ENCODE assay signal across 18 cellular contexts in genomic region chr2:204680576-204680975, GRCh38.
"Had no signal": no experiment of that assay in that cellular context is flagged by ENCODE, and none has a peak within 500 bp of the region (broad histone marks: within the 10 kb centered on the region; RNA-seq: fewer than 3 reads in every experiment).

No MANE protein-coding gene starts in this region.

- H3K27me3 ChIP-seq: esophagus muscularis mucosa, hepatocyte had no signal

- H3K36me3 ChIP-seq: esophagus muscularis mucosa, lower lobe of right lung had no signal

- H3K27ac Mint-ChIP-seq: activated B cell treated with CpG ODN at 0.5 μM for 24 hours; activated CD4-positive, alpha-beta memory T cell treated with anti-CD3 and anti-CD28 coated beads, Interleukin-2, amount 10 ng/mL, durations not matched to agents 7 days and 5 days; activated naive CD8-positive, alpha-beta T cell treated with anti-CD3 and anti-CD28 coated beads, Interleukin-2, amount 10 ng/mL, durations not matched to agents 7 days and 5 days; activated T-helper 17 cell treated with anti-CD3 and anti-CD28 coated beads, Interleukin-2, amount 50 U/mL, for 72 hours; dendritic cell treated with granulocyte-macrophage colony-stimulating factor and Interleukin-4, amounts not matched to agents 40 ng/mL and 50 ng/mL, for 4 days; stimulated activated naive CD8-positive, alpha-beta T cell treated with anti-CD3 and anti-CD28 coated beads, Interleukin-15, Interleukin-2, amounts not matched to agents 100 ng/mL and 50 ng/mL, for 24 hours; T-helper 2 cell treated with Interferon-gamma antibody and Interleukin-4, amounts not matched to agents 5 μg/mL and 100 μg/mL, for 36 hours had no signal

- H3K4me3 Mint-ChIP-seq: activated B cell treated with CpG ODN at 0.5 μM for 24 hours; activated CD4-positive, alpha-beta memory T cell treated with anti-CD3 and anti-CD28 coated beads, Interleukin-2, amount 10 ng/mL, durations not matched to agents 7 days and 5 days; activated naive CD8-positive, alpha-beta T cell treated with anti-CD3 and anti-CD28 coated beads, Interleukin-2, amount 10 ng/mL, durations not matched to agents 7 days and 5 days; activated T-helper 17 cell treated with anti-CD3 and anti-CD28 coated beads, Interleukin-2, amount 50 U/mL, for 72 hours; dendritic cell treated with granulocyte-macrophage colony-stimulating factor and Interleukin-4, amounts not matched to agents 40 ng/mL and 50 ng/mL, for 4 days; nephron; stimulated activated naive CD8-positive, alpha-beta T cell treated with anti-CD3 and anti-CD28 coated beads, Interleukin-15, Interleukin-2, amounts not matched to agents 100 ng/mL and 50 ng/mL, for 24 hours; T-helper 2 cell treated with Interferon-gamma antibody and Interleukin-4, amounts not matched to agents 5 μg/mL and 100 μg/mL, for 36 hours had no signal

- H3K9me3 Mint-ChIP-seq: activated B cell treated with CpG ODN at 0.5 μM for 24 hours; activated CD4-positive, alpha-beta memory T cell treated with anti-CD3 and anti-CD28 coated beads, Interleukin-2, amount 10 ng/mL, durations not matched to agents 7 days and 5 days; activated naive CD8-positive, alpha-beta T cell treated with anti-CD3 and anti-CD28 coated beads, Interleukin-2, amount 10 ng/mL, durations not matched to agents 7 days and 5 days; activated T-helper 17 cell treated with anti-CD3 and anti-CD28 coated beads, Interleukin-2, amount 50 U/mL, for 72 hours; dendritic cell treated with granulocyte-macrophage colony-stimulating factor and Interleukin-4, amounts not matched to agents 40 ng/mL and 50 ng/mL, for 4 days; nephron; stimulated activated naive CD8-positive, alpha-beta T cell treated with anti-CD3 and anti-CD28 coated beads, Interleukin-15, Interleukin-2, amounts not matched to agents 100 ng/mL and 50 ng/mL, for 24 hours; T-helper 2 cell treated with Interferon-gamma antibody and Interleukin-4, amounts not matched to agents 5 μg/mL and 100 μg/mL, for 36 hours had no signal

- H2AFZ ChIP-seq: hepatocyte had no signal

- H3K9me3 ChIP-seq: esophagus muscularis mucosa, lower lobe of right lung had no signal

- H3K4me3 ChIP-seq: esophagus muscularis mucosa, hepatocyte, lower lobe of right lung had no signal

- DNase-seq: activated B cell treated with CpG ODN at 0.5 μM for 24 hours; activated CD4-positive, alpha-beta memory T cell treated with anti-CD3 and anti-CD28 coated beads, Interleukin-2, amount 10 ng/mL, durations not matched to agents 7 days and 5 days; activated CD4-positive, alpha-beta T cell treated with anti-CD3 and anti-CD28 coated beads for 48 hours; activated naive CD4-positive, alpha-beta T cell; activated naive CD8-positive, alpha-beta T cell treated with anti-CD3 and anti-CD28 coated beads, Interleukin-2, amount 10 ng/mL, durations not matched to agents 7 days and 5 days; activated T-cell treated with anti-CD3 and anti-CD28 coated beads, Interleukin-2, amount 50 U/mL, for 1 hour; anterior cingulate cortex; effector CD8-positive, alpha-beta T cell; foreskin fibroblast; islet precursor cell; lower lobe of right lung had no signal

- H3K4me1 Mint-ChIP-seq: activated B cell treated with CpG ODN at 0.5 μM for 24 hours; activated CD4-positive, alpha-beta memory T cell treated with anti-CD3 and anti-CD28 coated beads, Interleukin-2, amount 10 ng/mL, durations not matched to agents 7 days and 5 days; activated naive CD8-positive, alpha-beta T cell treated with anti-CD3 and anti-CD28 coated beads, Interleukin-2, amount 10 ng/mL, durations not matched to agents 7 days and 5 days; activated T-helper 17 cell treated with anti-CD3 and anti-CD28 coated beads, Interleukin-2, amount 50 U/mL, for 72 hours had no signal

- ATAC-seq: activated T-helper 17 cell treated with anti-CD3 and anti-CD28 coated beads, Interleukin-2, amount 50 U/mL, for 72 hours; lower lobe of right lung had no signal

- H3K36me3 Mint-ChIP-seq: activated naive CD8-positive, alpha-beta T cell treated with anti-CD3 and anti-CD28 coated beads, Interleukin-2, amount 10 ng/mL, durations not matched to agents 7 days and 5 days had no signal

- H3K27me3 Mint-ChIP-seq: activated B cell treated with CpG ODN at 0.5 μM for 24 hours; activated naive CD8-positive, alpha-beta T cell treated with anti-CD3 and anti-CD28 coated beads, Interleukin-2, amount 10 ng/mL, durations not matched to agents 7 days and 5 days; dendritic cell treated with granulocyte-macrophage colony-stimulating factor and Interleukin-4, amounts not matched to agents 40 ng/mL and 50 ng/mL, for 4 days; stimulated activated naive CD8-positive, alpha-beta T cell treated with anti-CD3 and anti-CD28 coated beads, Interleukin-15, Interleukin-2, amounts not matched to agents 100 ng/mL and 50 ng/mL, for 24 hours had no signal

- H3K27ac ChIP-seq: lower lobe of right lung had no signal
